Comparison of ENCODE assay signal across 13 cellular contexts in genomic region chr4:20618010-20618409, GRCh38.
DNase-seq lines count a peak whose midpoint lies in the region; ATAC-seq and TF ChIP-seq lines count a peak whose summit lies in the region.
"Had no signal": no experiment of that assay in that cellular context is flagged by ENCODE, and none has a peak within 500 bp of the region (broad histone marks: within the 10 kb centered on the region; RNA-seq: fewer than 3 reads in every experiment).

No MANE protein-coding gene starts in this region.

- H3K4me3 Mint-ChIP-seq in GM23338 (no peak overlapping the region), Calu3 (ENCODE audit: low read depth, unreplicated experiment) (no peak overlapping the region)
- H3K4me3 Mint-ChIP-seq: activated CD4-positive, alpha-beta memory T cell treated with anti-CD3 and anti-CD28 coated beads for 36 hours had no signal

- H3K27ac Mint-ChIP-seq in GM23338 (no peak overlapping the region), Calu3 (ENCODE audit: unreplicated experiment) (no peak overlapping the region)
- H3K27ac Mint-ChIP-seq: activated CD4-positive, alpha-beta memory T cell treated with anti-CD3 and anti-CD28 coated beads for 36 hours had no signal

- no peaks in the 10 kb centered on the region for H3K9me2 ChIP-seq in GM23338 (ENCODE audit: insufficient read depth)

- no peaks in the 10 kb centered on the region for H3F3A ChIP-seq in GM23338 (replicated peaks; ENCODE audit: low read depth)

- peak; percentile 23; the same call in 1 of the 3 replicates for ATAC-seq in GM23338

- H3K4me3 ChIP-seq in GM23338 (no peak overlapping the region), prostate gland (no peak overlapping the region)

- CTCF ChIA-PET in Calu3 (lab: Charles Lee): no interaction called here

- 15% methylated on average over 8 of the region's 8 CpGs for WGBS in prostate gland

- peaks cover 30% of the 10 kb centered on the region for H3K4me1 Mint-ChIP-seq in GM23338
- H3K4me1 Mint-ChIP-seq in Calu3 (ENCODE audit: low read depth, unreplicated experiment): peaks cover 21% of the 10 kb centered on the region

- DNase-seq in GM23338 (ENCODE audit: low spot score): no peak
- peak in 8 of 61 donors; percentile 1 to 22 (median 4) for DNase-seq in caudate nucleus (lab: John Stamatoyannopoulos, UW)
- peak; percentile 81 for DNase-seq in left kidney (ENCODE audit: low read depth, low spot score)
- peak; percentile 12 for DNase-seq in prostate gland (ENCODE audit: low spot score)
- no peak for DNase-seq in cortex of kidney (lab: John Stamatoyannopoulos, UW)
- DNase-seq in NCI-H2107 (lab: John Stamatoyannopoulos, UW): no peak
- DNase-seq in NAMALWA (ENCODE audit: low spot score): no peak
- DNase-seq in Calu3: no peak
- DNase-seq: activated CD4-positive, alpha-beta memory T cell treated with anti-CD3 and anti-CD28 coated beads for 36 hours; activated effector memory CD4-positive, alpha-beta T cell treated with Interleukin-2 at 50 U/mL for 16 hours; BE2C; NCI-H226; T1000 had no signal

- H3K36me3 Mint-ChIP-seq in GM23338 (ENCODE audit: low read depth): no peaks in the 10 kb centered on the region
- H3K36me3 Mint-ChIP-seq in Calu3 (ENCODE audit: insufficient read depth, unreplicated experiment): no peaks in the 10 kb centered on the region
- H3K36me3 Mint-ChIP-seq: activated CD4-positive, alpha-beta memory T cell treated with anti-CD3 and anti-CD28 coated beads for 36 hours had no signal

- BruUV-seq in Calu3 (replicated peaks; lab: Mats Ljungman, UMichigan): no TSS peak

- TF ChIP-seq CTCF in GM23338 (conservative IDR thresholded peaks at IDR 0.05; ENCODE audit: low read depth in 2 of 2) (no peak), prostate gland (IDR thresholded peaks at IDR 0.05) (no peak), Calu3 (IDR thresholded peaks at IDR 0.05; ENCODE audit: unreplicated experiment) (no peak)

- H3K4me2 ChIP-seq in GM23338: peak overlapping the region; percentile 58; the same call in 1 of the 2 replicates

- no peak for TF ChIP-seq POLR2A in prostate gland (IDR thresholded peaks at IDR 0.05)

- H3K27ac ChIP-seq in GM23338 (ENCODE audit: low read depth) (no peak overlapping the region), caudate nucleus (ENCODE audit: low read depth, low read length) (peak overlapping the region; percentile 64), prostate gland (no peak overlapping the region)

- H2AFZ ChIP-seq in GM23338: no peak overlapping the region

- peaks cover 40% of the 10 kb centered on the region for H3K4me1 ChIP-seq in GM23338 (ENCODE audit: insufficient read depth)
- no peaks in the 10 kb centered on the region for H3K4me1 ChIP-seq in prostate gland (replicated peaks)
- H3K4me1 ChIP-seq: BE2C had no signal

- H3K27me3 ChIP-seq in GM23338 (ENCODE audit: insufficient read depth) (no peaks in the 10 kb centered on the region), prostate gland (replicated peaks; ENCODE audit: insufficient read depth) (no peaks in the 10 kb centered on the region)

- no peaks in the 10 kb centered on the region for H3K79me2 ChIP-seq in GM23338 (replicated peaks; ENCODE audit: insufficient read depth)

- H3K9me3 Mint-ChIP-seq in GM23338: no peaks in the 10 kb centered on the region
- no peaks in the 10 kb centered on the region for H3K9me3 Mint-ChIP-seq in Calu3 (ENCODE audit: low read depth, unreplicated experiment)
- H3K9me3 Mint-ChIP-seq: activated CD4-positive, alpha-beta memory T cell treated with anti-CD3 and anti-CD28 coated beads for 36 hours had no signal

- intact Hi-C loops in prostate gland (cut with DNase I) (no loop called here), Calu3 (cut with micrococcal nuclease; ENCODE audit: unreplicated experiment) (no loop called here)

- H3K36me3 ChIP-seq in GM23338 (ENCODE audit: insufficient read depth) (no peaks in the 10 kb centered on the region), prostate gland (no peaks in the 10 kb centered on the region)
- H3K36me3 ChIP-seq: BE2C had no signal

- no peaks in the 10 kb centered on the region for H4K20me1 ChIP-seq in GM23338 (replicated peaks; ENCODE audit: insufficient read depth)

- H3K9me3 ChIP-seq in prostate gland: no peaks in the 10 kb centered on the region
- H3K9me3 ChIP-seq: BE2C had no signal

- peaks cover 2% of the 10 kb centered on the region for H3K27me3 Mint-ChIP-seq in GM23338 (ENCODE audit: insufficient read depth, low read depth, poor library complexity)
- H3K27me3 Mint-ChIP-seq in Calu3 (ENCODE audit: unreplicated experiment): no peaks in the 10 kb centered on the region
- H3K27me3 Mint-ChIP-seq: activated CD4-positive, alpha-beta memory T cell treated with anti-CD3 and anti-CD28 coated beads for 36 hours had no signal

TF ChIP-seq in GM23338, 12 proteins besides CTCF, POLR2A, EP300 and RAD21 (continues in another document):
- TF ChIP-seq ZNF331 (CRISPR knock-in tag; IDR thresholded peaks at IDR 0.05; ENCODE audit: low read depth) (no peak), ZNF462 (CRISPR knock-in tag; IDR thresholded peaks at IDR 0.05) (no peak)

Comparison
In these comparisons a context has a peak if more than half of its experiments do, and no peak if none do; other contexts are left out.
1. DNase-seq: peak in left kidney (single experiment) and prostate gland (single experiment); none in GM23338 (single experiment), cortex of kidney (single experiment), NCI-H2107 (single experiment), NAMALWA (single experiment) and Calu3 (single experiment).